Comparison of ENCODE assay signal across 6 cellular contexts in the genomic region with DNA sequence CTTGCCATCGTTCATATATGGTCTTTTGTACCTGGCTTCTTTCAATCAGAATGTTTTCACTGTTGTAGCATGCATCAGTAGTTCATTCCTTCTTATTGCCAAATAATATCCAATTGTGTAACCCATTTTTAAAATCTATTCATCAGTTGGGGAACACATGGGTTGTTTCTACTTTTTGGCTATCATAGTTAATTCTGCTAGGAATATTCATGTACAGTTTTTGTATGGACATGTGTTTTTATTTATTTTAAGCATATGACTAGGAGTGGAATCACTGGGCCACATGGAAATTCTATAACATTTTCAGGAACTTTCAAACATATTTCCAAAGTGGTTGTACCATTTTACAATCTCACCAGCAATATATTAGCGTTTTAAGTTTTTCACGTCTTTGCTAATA.
"Had no signal": no experiment of that assay in that cellular context is flagged by ENCODE, and none has a peak within 500 bp of the region (broad histone marks: within the 10 kb centered on the region; RNA-seq: fewer than 3 reads in every experiment).

No MANE protein-coding gene starts in this region.

- ATAC-seq: K562 had no signal

- H3K9me3 ChIP-seq: HAP-1 had no signal

- H3K27ac ChIP-seq: GM23248 had no signal

- H3K4me1 ChIP-seq: HAP-1 had no signal

- DNase-seq: GM23248, GOT3, H7, KG1 had no signal

- H2AFZ ChIP-seq: GM23248 had no signal

- H3K9ac ChIP-seq: GM23248 had no signal

- H3K36me3 ChIP-seq: HAP-1 had no signal

- H3K4me3 ChIP-seq: GM23248, HAP-1, K562 had no signal
